In genomic region chr10:3635248-3635647, GRCh38 we compare ENCODE assay signal across 22 cellular contexts.
A peak's percentile ranks its signal among the peaks of the same experiment; 100 is the strongest.
DNase-seq lines count a peak whose midpoint lies in the region; ATAC-seq and TF ChIP-seq lines count a peak whose summit lies in the region.
"Had no signal": no experiment of that assay in that cellular context is flagged by ENCODE, and none has a peak within 500 bp of the region (broad histone marks: within the 10 kb centered on the region; RNA-seq: fewer than 3 reads in every experiment).

No MANE protein-coding gene starts in this region.

- intact Hi-C loops in PC-3 (cut with micrococcal nuclease), result no loop called here

- H3K4me3 ChIP-seq in PC-3 (ENCODE audit: low read length) (no peak overlapping the region), skin epidermis (no peak overlapping the region)
- H3K4me3 ChIP-seq: cardiac muscle cell, coronary artery, stomach, tibial nerve had no signal

- no peak for ATAC-seq in PC-3
- ATAC-seq in esophagus mucosa, result peak; percentile 42
- no peak for ATAC-seq in GM21529 (IDR thresholded peaks at IDR 0.05; ENCODE audit: unreplicated experiment)
- ATAC-seq: naive thymus-derived CD4-positive, alpha-beta T cell; right cardiac atrium had no signal

- TF ChIP-seq CTCF in PC-3 (conservative IDR thresholded peaks at IDR 0.05; ENCODE audit: low read depth, low read length) (no peak), GM13977 (IDR thresholded peaks at IDR 0.05; ENCODE audit: extremely low read depth, insufficient read depth, missing control alignments) (no peak)

- H3K4me1 ChIP-seq in PC-3 (ENCODE audit: insufficient read depth, low read length), result peaks cover 15% of the 10 kb centered on the region; the same call in 1 of the 2 replicates
- H3K4me1 ChIP-seq: stomach, tibial nerve had no signal

- in situ Hi-C loops in GM13977 (cut with MboI; ENCODE audit: low pct_unique_long_range_greater_than_20kb, low sequenced_read_pairs, unreplicated experiment), result no loop called here

- DNase-seq in LoVo (ENCODE audit: low spot score) (peak; percentile 34), PC-3 (no peak), NCI-H1694 (lab: John Stamatoyannopoulos, UW) (no peak), GM13977 (ENCODE audit: low spot score) (no peak)
- DNase-seq: activated CD4-positive, alpha-beta T cell treated with anti-CD3 and anti-CD28 coated beads, Interleukin-2, amount 50 U/mL, for 1 hour; activated naive CD4-positive, alpha-beta T cell treated with anti-CD3 and anti-CD28 coated beads for 36 hours; endodermal cell; IMR-90; naive thymus-derived CD4-positive, alpha-beta T cell; NCI-H1436 treated with DMSO at 0.1 percent for 48 hours; NCI-H2171 treated with DMSO at 0.1 percent for 48 hours; right cardiac atrium; stomach; T-helper 9 cell; WERI-Rb-1 had no signal

- POLR2A ChIA-PET in PC-3 (lab: Charles Lee; ENCODE audit: unreplicated experiment), result interaction anchor here (0.7 kb wide), 1 partner anchor 12 kb away, joined by 23 read pairs; no protein-coding TSS in a partner anchor

- no peak overlapping the region for H3K9ac ChIP-seq in PC-3 (ENCODE audit: low read length)

- no TSS peak for BruUV-seq in PC-3 (replicated peaks; lab: Mats Ljungman, UMichigan)

- no peaks in the 10 kb centered on the region for H3K9me3 ChIP-seq in PC-3 (ENCODE audit: low read length)
- H3K9me3 ChIP-seq: stomach, tibial nerve had no signal

- no peaks in the 10 kb centered on the region for H3K27me3 ChIP-seq in PC-3 (ENCODE audit: low read length)
- H3K27me3 ChIP-seq: cardiac muscle cell, stomach, tibial nerve had no signal

- H3K9me2 ChIP-seq in PC-3 (replicated peaks; ENCODE audit: low read length), result no peaks in the 10 kb centered on the region

- peak overlapping the region; percentile 23 for H3K27ac ChIP-seq in PC-3 (ENCODE audit: low read length)
- H3K27ac ChIP-seq in skin epidermis, result peak overlapping the region in 16 of 21 experiments; percentile 13 to 77 (median 54)
- H3K27ac ChIP-seq: C4-2B, cardiac muscle cell, coronary artery, stomach, tibial nerve, WERI-Rb-1 had no signal

- H3K4me2 ChIP-seq in PC-3 (ENCODE audit: low read length), result no peak overlapping the region

- no peak overlapping the region for H2AFZ ChIP-seq in PC-3 (ENCODE audit: low read length)

- CTCF ChIA-PET in PC-3 (lab: Charles Lee), result no interaction called here

- H4K20me1 ChIP-seq in PC-3 (ENCODE audit: low read length), result no peaks in the 10 kb centered on the region

- no peaks in the 10 kb centered on the region for H3K79me2 ChIP-seq in PC-3 (ENCODE audit: low read length)

- H3F3A ChIP-seq in PC-3 (ENCODE audit: low read length, unreplicated experiment), result no peaks in the 10 kb centered on the region

- H3K36me3 ChIP-seq in PC-3 (ENCODE audit: low read depth, low read length), result no peaks in the 10 kb centered on the region
- H3K36me3 ChIP-seq: cardiac muscle cell, stomach, tibial nerve, WERI-Rb-1 had no signal
